ENCODE assay signal across 13 cellular contexts in the genomic region with DNA sequence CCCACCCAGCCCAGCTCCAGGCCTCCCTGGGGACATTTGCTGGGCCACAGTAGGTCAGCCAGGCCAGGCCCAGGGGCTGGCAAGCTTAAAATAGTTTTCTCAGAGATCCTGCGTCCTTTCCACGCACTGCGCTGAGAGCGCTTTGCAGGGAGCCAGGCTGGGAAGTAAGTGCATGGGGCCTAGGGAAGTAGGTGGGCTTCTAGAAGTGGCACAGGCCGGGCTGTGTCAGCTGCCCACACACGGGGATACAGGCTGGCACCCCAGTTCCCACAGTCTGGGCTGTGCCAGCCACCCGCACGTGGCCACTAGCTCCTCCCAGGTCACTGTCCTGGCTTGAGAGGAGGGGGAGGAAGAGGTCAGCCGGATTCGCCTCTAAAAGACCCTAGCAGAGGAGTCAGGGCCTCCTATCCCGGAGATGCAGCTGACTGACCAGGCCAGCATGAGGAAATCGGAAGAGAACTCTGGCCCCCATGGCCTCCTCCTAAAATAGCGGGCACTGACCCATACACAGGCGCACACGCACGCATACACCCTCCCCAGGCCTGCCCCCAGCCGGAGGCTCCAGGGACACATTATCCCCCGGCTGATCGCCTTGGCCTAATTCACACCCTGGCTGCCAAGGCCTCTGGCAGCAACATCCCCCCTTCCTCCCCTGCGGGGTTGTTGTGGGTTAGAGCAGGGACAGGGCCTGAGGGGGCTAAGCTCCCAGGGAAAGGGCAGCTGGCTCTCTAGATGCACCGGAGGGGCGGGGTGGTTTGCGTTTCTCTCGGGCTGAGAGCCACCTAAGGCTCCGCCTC. TPM values are rescaled to one million over a fixed set of nuclear protein-coding genes. Genes with fewer than 3 reads are reported as not detected.
A peak's percentile ranks its signal among the peaks of the same experiment; 100 is the strongest.
DNase-seq lines count a peak whose midpoint lies in the region; TF ChIP-seq lines count a peak whose summit lies in the region.
"Had no signal": no experiment of that assay in that cellular context is flagged by ENCODE, and none has a peak within 500 bp of the region (broad histone marks: within the 10 kb centered on the region; RNA-seq: fewer than 3 reads in every experiment).

No MANE protein-coding gene starts in this region.

- H3K9me3 Mint-ChIP-seq in T-helper 2 cell treated with Interferon-gamma antibody and Interleukin-4, amounts not matched to agents 5 μg/mL and 100 μg/mL, for 36 hours = no peaks in the 10 kb centered on the region

- no peak overlapping the region for H3K4me3 ChIP-seq in suprapubic skin
- H3K4me3 ChIP-seq: cardiac muscle cell, sigmoid colon had no signal

- TF ChIP-seq CTCF in RWPE1 (conservative IDR thresholded peaks at IDR 0.05; ENCODE audit: low read depth) (no peak), suprapubic skin (IDR thresholded peaks at IDR 0.05) (no peak)

- peaks cover 82% of the 10 kb centered on the region for H3K4me1 ChIP-seq in suprapubic skin

- H3K27ac Mint-ChIP-seq in T-helper 2 cell treated with Interferon-gamma antibody and Interleukin-4, amounts not matched to agents 5 μg/mL and 100 μg/mL, for 36 hours = peak overlapping the region; percentile 70

- H3K27ac ChIP-seq in RWPE1 = peak overlapping the region; percentile 98
- peak overlapping the region; percentile 71 for H3K27ac ChIP-seq in suprapubic skin
- H3K27ac ChIP-seq: cardiac muscle cell had no signal

- no peaks in the 10 kb centered on the region for H3K9me3 ChIP-seq in suprapubic skin
- H3K9me3 ChIP-seq: sigmoid colon had no signal

- H3K27me3 Mint-ChIP-seq in T-helper 2 cell treated with Interferon-gamma antibody and Interleukin-4, amounts not matched to agents 5 μg/mL and 100 μg/mL, for 36 hours (ENCODE audit: low read depth) = no peaks in the 10 kb centered on the region

- no peak for DNase-seq in T-helper 2 cell treated with Interferon-gamma antibody and Interleukin-4, amounts not matched to agents 5 μg/mL and 100 μg/mL, for 36 hours (ENCODE audit: low spot score)
- DNase-seq in T-helper 2 cell = no peak
- no peak for DNase-seq in RWPE1 (ENCODE audit: low spot score)
- DNase-seq in iPS-NIHi7 (ENCODE audit: extremely low spot score) = peak; percentile 36
- no peak for DNase-seq in suprapubic skin (ENCODE audit: low spot score in 2 of 2)
- DNase-seq in NCI-H2171 treated with DMSO at 0.1 percent for 48 hours (lab: John Stamatoyannopoulos, UW) = no peak
- DNase-seq in activated CD4-positive, CD25-positive, alpha-beta regulatory T cell (lab: John Stamatoyannopoulos, UW) = no peak
- no peak for DNase-seq in NCI-H187 treated with DMSO at 0.1 percent for 48 hours (lab: John Stamatoyannopoulos, UW)
- DNase-seq: activated CD4-positive, CD25-positive, alpha-beta regulatory T cell treated with anti-CD3 and anti-CD28 coated beads, Interleukin-2, amount 50 U/mL, for 72 hours; activated effector memory CD4-positive, alpha-beta T cell treated with anti-CD3 and anti-CD28 coated beads, Interleukin-2, amount 50 U/mL, for 16 hours; NCI-H510A; sigmoid colon had no signal

- H3K27me3 ChIP-seq in suprapubic skin = peaks cover 16% of the 10 kb centered on the region

- no peak for TF ChIP-seq EP300 in suprapubic skin (IDR thresholded peaks at IDR 0.05)

- H3K36me3 Mint-ChIP-seq in T-helper 2 cell treated with Interferon-gamma antibody and Interleukin-4, amounts not matched to agents 5 μg/mL and 100 μg/mL, for 36 hours (ENCODE audit: low read depth) = peaks cover 39% of the 10 kb centered on the region

- H3K4me3 Mint-ChIP-seq in T-helper 2 cell treated with Interferon-gamma antibody and Interleukin-4, amounts not matched to agents 5 μg/mL and 100 μg/mL, for 36 hours = no peak overlapping the region

- no peaks in the 10 kb centered on the region for H3K36me3 ChIP-seq in suprapubic skin
- H3K36me3 ChIP-seq: cardiac muscle cell, sigmoid colon had no signal

- peaks cover 57% of the 10 kb centered on the region for H3K4me1 Mint-ChIP-seq in T-helper 2 cell treated with Interferon-gamma antibody and Interleukin-4, amounts not matched to agents 5 μg/mL and 100 μg/mL, for 36 hours (ENCODE audit: low read depth)

- CTCF ChIA-PET in RWPE1 (lab: Yijun Ruan, JAX) = no interaction called here

- POLR2A ChIA-PET in RWPE1 (lab: Yijun Ruan, JAX; ENCODE audit: low non-redundant PET) = interaction anchor here (0.6 to 0.7 kb wide), 2 partner anchors 91 to 512 kb away, joined by 3 read pairs; no protein-coding TSS in a partner anchor

- no peak for TF ChIP-seq POLR2A in suprapubic skin (IDR thresholded peaks at IDR 0.05)

- 64% methylated on average over 11 of the region's 25 CpGs for WGBS in suprapubic skin

RNA-seq across cellular contexts. Expression of a gene that starts 5.4 kb away (rescaled TPM):
- total RNA-seq in suprapubic skin = 10 to 100 TPM; 50.2 to 59.1 (median 52.7) TPM
